In genomic region chr1:78650114-78650513, GRCh38 we compare ENCODE assay signal across 1 cellular context.
TF ChIP-seq lines count a peak whose summit lies in the region.

No MANE protein-coding gene starts in this region.

TF ChIP-seq in GM23338, 12 proteins besides CTCF, POLR2A, EP300 and RAD21 (continued from another document):
- no peak for TF ChIP-seq ZNF462 (CRISPR knock-in tag; IDR thresholded peaks at IDR 0.05)
- TF ChIP-seq CREB1 (CRISPR knock-in tag; IDR thresholded peaks at IDR 0.05; ENCODE audit: low read depth): no peak
